8 cellular contexts compared by ENCODE assay signal in genomic region chr19:10332965-10333757, GRCh38. TPM values are rescaled to one million over a fixed set of nuclear protein-coding genes. Genes with fewer than 3 reads are reported as not detected.
DNase-seq lines count a peak whose midpoint lies in the region; ATAC-seq and TF ChIP-seq lines count a peak whose summit lies in the region.

TSS of gene RAVER1 (minus strand) at chr19:10333529. CDS start at chr19:10333507, 22 bp downstream.

- no peak for TF ChIP-seq CTCF in GM23338 (conservative IDR thresholded peaks at IDR 0.05; ENCODE audit: low read depth in 2 of 2)

- no peaks in the 10 kb centered on the region for H3K27me3 ChIP-seq in GM23338 (ENCODE audit: insufficient read depth)

- peak within 1 kb of the TSS; percentile 98 for H3K4me3 Mint-ChIP-seq in GM23338
- peak within 1 kb of the TSS; percentile 95 for H3K4me3 Mint-ChIP-seq in activated T-cell treated with anti-CD3 and anti-CD28 coated beads, Interleukin-2, amount 50 U/mL, for 72 hours

- no peaks in the 10 kb centered on the region for H3K9me2 ChIP-seq in GM23338 (ENCODE audit: insufficient read depth)

- peaks cover 13% of the 10 kb centered on the region for H4K20me1 ChIP-seq in GM23338 (replicated peaks; ENCODE audit: insufficient read depth)

- H3K9me3 Mint-ChIP-seq in GM23338 = no peaks in the 10 kb centered on the region
- no peaks in the 10 kb centered on the region for H3K9me3 Mint-ChIP-seq in activated T-cell treated with anti-CD3 and anti-CD28 coated beads, Interleukin-2, amount 50 U/mL, for 72 hours

- H3K4me1 ChIP-seq in GM23338 (ENCODE audit: insufficient read depth) = peaks cover 13% of the 10 kb centered on the region; the same call in 1 of the 2 replicates

- H2AFZ ChIP-seq in GM23338 = peak within 1 kb of the TSS; percentile 97

- H3K27ac Mint-ChIP-seq in GM23338 = peak within 1 kb of the TSS; percentile 97
- H3K27ac Mint-ChIP-seq in activated T-cell treated with anti-CD3 and anti-CD28 coated beads, Interleukin-2, amount 50 U/mL, for 72 hours = peak within 1 kb of the TSS; percentile 95

- peaks cover 11% of the 10 kb centered on the region for H3K4me1 Mint-ChIP-seq in GM23338
- peaks cover 47% of the 10 kb centered on the region for H3K4me1 Mint-ChIP-seq in activated T-cell treated with anti-CD3 and anti-CD28 coated beads, Interleukin-2, amount 50 U/mL, for 72 hours (ENCODE audit: low read depth)

- H3K79me2 ChIP-seq in GM23338 (replicated peaks; ENCODE audit: insufficient read depth) = peaks cover 33% of the 10 kb centered on the region

- H3K36me3 ChIP-seq in GM23338 (ENCODE audit: insufficient read depth) = peaks cover 8% of the 10 kb centered on the region; the same call in 1 of the 2 replicates

- peaks cover 24% of the 10 kb centered on the region for H3K36me3 Mint-ChIP-seq in GM23338 (ENCODE audit: low read depth)
- peaks cover 4 to 12% of the 10 kb centered on the region in 2 donors for H3K36me3 Mint-ChIP-seq in activated T-cell treated with anti-CD3 and anti-CD28 coated beads, Interleukin-2, amount 50 U/mL, for 72 hours (ENCODE audit: insufficient read depth in 2 of 2)

- ATAC-seq in GM23338 (peak; percentile 86), esophagus mucosa (peak; percentile 94)
- ATAC-seq in activated T-cell treated with anti-CD3 and anti-CD28 coated beads, Interleukin-2, amount 50 U/mL, for 72 hours (replicated peaks in 1 of 2) = peak; percentile 96

- no peaks in the 10 kb centered on the region; the same call in 1 of the 2 replicates for H3F3A ChIP-seq in GM23338 (replicated peaks; ENCODE audit: low read depth)

- H3K4me3 ChIP-seq in GM23338 = peak within 1 kb of the TSS; percentile 99

- peak within 1 kb of the TSS; percentile 93 for H3K4me2 ChIP-seq in GM23338

- peak within 1 kb of the TSS; percentile 95 for H3K27ac ChIP-seq in GM23338 (ENCODE audit: low read depth)

- H3K27me3 Mint-ChIP-seq in GM23338 (ENCODE audit: insufficient read depth, low read depth, poor library complexity) = peaks cover 17% of the 10 kb centered on the region
- no peaks in the 10 kb centered on the region for H3K27me3 Mint-ChIP-seq in activated T-cell treated with anti-CD3 and anti-CD28 coated beads, Interleukin-2, amount 50 U/mL, for 72 hours (ENCODE audit: low read depth)

- DNase-seq in Daoy (ENCODE audit: low read depth) (peak; percentile 100), GM23338 (ENCODE audit: low spot score) (peak; percentile 99), Kasumi-1 (lab: John Stamatoyannopoulos, UW) (peak; percentile 88 to 94), RKO (ENCODE audit: low spot score) (peak; percentile 96), myocyte (ENCODE audit: low read depth) (peak; percentile 98)
- peak; percentile 98 to 99 for DNase-seq in activated T-cell treated with anti-CD3 and anti-CD28 coated beads, Interleukin-2, amount 50 U/mL, for 72 hours
- DNase-seq in stimulated activated CD8-positive, alpha-beta memory T cell treated with anti-CD3 and anti-CD28 coated beads, Interleukin-7, amount 100 ng/mL, for 4 hours (ENCODE audit: low read depth in 2 of 2) = peak; percentile 95 to 99

TF ChIP-seq in GM23338, 12 proteins besides CTCF, POLR2A, EP300 and RAD21:
- peak; percentile 67 for TF ChIP-seq ETS1 (IDR thresholded peaks at IDR 0.05)
- peak; percentile 81 for TF ChIP-seq POLR2AphosphoS5 (IDR thresholded peaks at IDR 0.05; ENCODE audit: low read depth)
- TF ChIP-seq CREB1 (CRISPR knock-in tag; IDR thresholded peaks at IDR 0.05; ENCODE audit: low read depth) = 0 out of 2 replicates have a peak, but pooled peaks have one; percentile 15
- no peak for TF ChIP-seq EZH2 (IDR thresholded peaks at IDR 0.05; ENCODE audit: low read depth, unreplicated experiment)
- no peak for TF ChIP-seq NANOG (IDR thresholded peaks at IDR 0.05; ENCODE audit: borderline replicate concordance)

RNA-seq across cellular contexts. Expression of gene RAVER1, which starts in this region (rescaled TPM):
- total RNA-seq in Daoy (2014; rRNA removed; shearing (Covaris generic)) = 14.4 and 26.2 TPM in 2 replicates
- 88.3 and 96.7 TPM in 2 replicates for total RNA-seq in GM23338 (2014; rRNA removed; shearing (Covaris generic))
- polyA plus RNA-seq in GM23338 (2016; fragmentation: Nextera tagmentation; extraction: Ambion mirVana) = 23.6 and 25.5 TPM in 2 replicates
- total RNA-seq in activated T-cell treated with anti-CD3 and anti-CD28 coated beads, Interleukin-2, amount 50 U/mL, for 72 hours = 10 to 100 TPM; 60.2 to 68.3 TPM
- total RNA-seq in esophagus mucosa (19.6 TPM), myocyte (11.9 and 12.5 TPM in 2 replicates)
- polyA plus RNA-seq in myocyte (2012) = 13.7 TPM

Comparison
In these comparisons a context has a peak if more than half of its experiments do, and no peak if none do; other contexts are left out.
1. Peak in every context shown above with its lines: DNase-seq, ATAC-seq, H3K4me3 ChIP-seq and H3K27ac ChIP-seq.